14 cellular contexts compared by ENCODE assay signal in genomic region chr13:35961461-35962220, GRCh38.
A peak's percentile ranks its signal among the peaks of the same experiment; 100 is the strongest.
DNase-seq lines count a peak whose midpoint lies in the region; ATAC-seq and TF ChIP-seq lines count a peak whose summit lies in the region.
"Had no signal": no experiment of that assay in that cellular context is flagged by ENCODE, and none has a peak within 500 bp of the region (broad histone marks: within the 10 kb centered on the region; RNA-seq: fewer than 3 reads in every experiment).

No MANE protein-coding gene starts in this region.

- no peaks in the 10 kb centered on the region for H3K36me3 Mint-ChIP-seq in endodermal cell (ENCODE audit: low read depth)

- TF ChIP-seq CTCF in PC-3 (conservative IDR thresholded peaks at IDR 0.05; ENCODE audit: low read depth, low read length) (peak; percentile 54), endodermal cell (conservative IDR thresholded peaks at IDR 0.05) (peak; percentile 29), neural cell (IDR thresholded peaks at IDR 0.05; ENCODE audit: poor library complexity, severe bottlenecking) (peak; percentile 28), colonic mucosa (IDR thresholded peaks at IDR 0.05) (no peak)

- DNase-seq in PC-3 (peak; percentile 13), endodermal cell (no peak), H4 (ENCODE audit: low spot score) (no peak), colonic mucosa (no peak)
- DNase-seq in activated naive CD4-positive, alpha-beta T cell treated with anti-CD3 and anti-CD28 coated beads, Interleukin-2, amount 50 U/mL, for 16 hours, result no peak
- DNase-seq: activated T-cell treated with anti-CD3 and anti-CD28 coated beads, Interleukin-2, amount 50 U/mL, for 72 hours; CD4-positive, alpha-beta T cell; H7; NCI-H1436 had no signal

- ATAC-seq in PC-3 (no peak), HG03432 (IDR thresholded peaks at IDR 0.05; ENCODE audit: unreplicated experiment) (no peak)
- ATAC-seq: activated T-cell treated with anti-CD3 and anti-CD28 coated beads, Interleukin-2, amount 50 U/mL, for 72 hours had no signal

- intact Hi-C loops in PC-3 (cut with micrococcal nuclease), result loop anchor here (2.0 to 10.0 kb wide), 3 partner anchors 239 to 797 kb away; no protein-coding TSS in a partner anchor
- intact Hi-C loops in colonic mucosa (cut with DNase I), result no loop called here

- no peak overlapping the region for H3K27ac Mint-ChIP-seq in endodermal cell
- H3K27ac Mint-ChIP-seq: activated T-cell treated with anti-CD3 and anti-CD28 coated beads, Interleukin-2, amount 50 U/mL, for 72 hours; CD4-positive, alpha-beta T cell; stimulated activated naive CD8-positive, alpha-beta T cell treated with anti-CD3 and anti-CD28 coated beads, Interleukin-15, Interleukin-2, amounts not matched to agents 100 ng/mL and 50 ng/mL, for 24 hours had no signal

- no peak for TF ChIP-seq RAD21 in neural cell (conservative IDR thresholded peaks at IDR 0.05)

- H2AFZ ChIP-seq in PC-3 (ENCODE audit: low read length) (no peak overlapping the region), neural cell (ENCODE audit: low read depth, low read length) (no peak overlapping the region)

- peaks cover 12% of the 10 kb centered on the region for H3K9me3 Mint-ChIP-seq in endodermal cell
- H3K9me3 Mint-ChIP-seq: activated T-cell treated with anti-CD3 and anti-CD28 coated beads, Interleukin-2, amount 50 U/mL, for 72 hours; stimulated activated naive CD8-positive, alpha-beta T cell treated with anti-CD3 and anti-CD28 coated beads, Interleukin-15, Interleukin-2, amounts not matched to agents 100 ng/mL and 50 ng/mL, for 24 hours had no signal

- BruUV-seq in PC-3 (replicated peaks; lab: Mats Ljungman, UMichigan), result no TSS peak

- H3K4me2 ChIP-seq in BLaER1 (peak overlapping the region; percentile 49), PC-3 (ENCODE audit: low read length) (no peak overlapping the region), neural cell (ENCODE audit: low read length) (no peak overlapping the region)

- H4K20me1 ChIP-seq in BLaER1 (no peaks in the 10 kb centered on the region), PC-3 (ENCODE audit: low read length) (no peaks in the 10 kb centered on the region), neural cell (ENCODE audit: insufficient read depth) (no peaks in the 10 kb centered on the region)

- H3F3A ChIP-seq in PC-3 (ENCODE audit: low read length, unreplicated experiment), result no peaks in the 10 kb centered on the region
- H3F3A ChIP-seq in neural cell (ENCODE audit: insufficient read depth, low read length, poor library complexity, severe bottlenecking), result no peaks in the 10 kb centered on the region

- no peak overlapping the region for H3K4me3 Mint-ChIP-seq in endodermal cell
- H3K4me3 Mint-ChIP-seq: activated T-cell treated with anti-CD3 and anti-CD28 coated beads, Interleukin-2, amount 50 U/mL, for 72 hours; CD4-positive, alpha-beta T cell; stimulated activated naive CD8-positive, alpha-beta T cell treated with anti-CD3 and anti-CD28 coated beads, Interleukin-15, Interleukin-2, amounts not matched to agents 100 ng/mL and 50 ng/mL, for 24 hours had no signal

- H3K27ac ChIP-seq in BLaER1, result no peak overlapping the region
- no peak overlapping the region for H3K27ac ChIP-seq in PC-3 (ENCODE audit: low read length)
- H3K27ac ChIP-seq in endodermal cell (ENCODE audit: low read depth, low read length), result no peak overlapping the region
- peak overlapping the region; percentile 25 for H3K27ac ChIP-seq in neural cell (ENCODE audit: low read length)
- no peak overlapping the region for H3K27ac ChIP-seq in colonic mucosa
- H3K27ac ChIP-seq: SK-N-MC had no signal

- no peaks in the 10 kb centered on the region for H3K79me2 ChIP-seq in PC-3 (ENCODE audit: low read length)
- H3K79me2 ChIP-seq in neural cell (replicated peaks; ENCODE audit: insufficient read depth, low read length), result no peaks in the 10 kb centered on the region

- H3K4me3 ChIP-seq in BLaER1, result no peak overlapping the region
- no peak overlapping the region for H3K4me3 ChIP-seq in PC-3 (ENCODE audit: low read length)
- no peak overlapping the region for H3K4me3 ChIP-seq in endodermal cell (ENCODE audit: low read length)
- peak overlapping the region; percentile 14 for H3K4me3 ChIP-seq in neural cell (ENCODE audit: low read length)
- no peak overlapping the region for H3K4me3 ChIP-seq in colonic mucosa
- H3K4me3 ChIP-seq: SK-N-MC had no signal

- peaks cover 10% of the 10 kb centered on the region for H3K4me1 ChIP-seq in BLaER1
- peaks cover 11% of the 10 kb centered on the region; the same call in 1 of the 2 replicates for H3K4me1 ChIP-seq in PC-3 (ENCODE audit: insufficient read depth, low read length)
- H3K4me1 ChIP-seq in endodermal cell (ENCODE audit: control insufficient read depth, insufficient read depth, low read length), result no peaks in the 10 kb centered on the region
- no peaks in the 10 kb centered on the region for H3K4me1 ChIP-seq in colonic mucosa

- 0 out of 2 replicates have a peak, but pooled peaks cover 3% of the 10 kb centered on the region for H3K9me2 ChIP-seq in PC-3 (replicated peaks; ENCODE audit: low read length)
- no peaks in the 10 kb centered on the region for H3K9me2 ChIP-seq in neural cell (ENCODE audit: insufficient read depth, low read length)

- H3K36me3 ChIP-seq in BLaER1, result no peaks in the 10 kb centered on the region
- H3K36me3 ChIP-seq in PC-3 (ENCODE audit: low read depth, low read length), result no peaks in the 10 kb centered on the region
- H3K36me3 ChIP-seq in endodermal cell (ENCODE audit: control insufficient read depth, insufficient read depth, low read length), result no peaks in the 10 kb centered on the region
- no peaks in the 10 kb centered on the region for H3K36me3 ChIP-seq in neural cell (ENCODE audit: insufficient read depth, low read length)
- no peaks in the 10 kb centered on the region for H3K36me3 ChIP-seq in colonic mucosa

- no peak for TF ChIP-seq EP300 in neural cell (conservative IDR thresholded peaks at IDR 0.05; ENCODE audit: poor library complexity, severe bottlenecking)

- CTCF ChIA-PET in PC-3 (lab: Charles Lee), result no interaction called here

- H3K9me3 ChIP-seq in BLaER1 (no peaks in the 10 kb centered on the region), PC-3 (ENCODE audit: low read length) (no peaks in the 10 kb centered on the region), endodermal cell (ENCODE audit: control insufficient read depth, low read length) (no peaks in the 10 kb centered on the region), neural cell (ENCODE audit: low read length) (no peaks in the 10 kb centered on the region), colonic mucosa (no peaks in the 10 kb centered on the region)

- 81 to 93% methylated on average over 4 of the region's 5 CpGs for WGBS in endodermal cell (ENCODE audit: insufficient coverage in 1 of 2, insufficient read length in 1 of 2), 2 experiments

- no peaks in the 10 kb centered on the region for H3K27me3 ChIP-seq in BLaER1
- no peaks in the 10 kb centered on the region for H3K27me3 ChIP-seq in PC-3 (ENCODE audit: low read length)
- no peaks in the 10 kb centered on the region for H3K27me3 ChIP-seq in endodermal cell (ENCODE audit: control insufficient read depth, insufficient read depth, low read length, poor library complexity, severe bottlenecking)
- H3K27me3 ChIP-seq in neural cell (ENCODE audit: insufficient read depth, low read depth, low read length), result no peaks in the 10 kb centered on the region
- no peaks in the 10 kb centered on the region for H3K27me3 ChIP-seq in colonic mucosa

- H3K4me1 Mint-ChIP-seq in endodermal cell, result no peaks in the 10 kb centered on the region

- H3K9ac ChIP-seq in BLaER1 (no peak overlapping the region), PC-3 (ENCODE audit: low read length) (no peak overlapping the region), endodermal cell (ENCODE audit: extremely low read depth, low read length, poor library complexity, severe bottlenecking) (no peak overlapping the region), neural cell (ENCODE audit: low read length) (no peak overlapping the region), colonic mucosa (ENCODE audit: low read depth in 2 of 2, low read length in 2 of 2) (no peak overlapping the region)

- POLR2A ChIA-PET in PC-3 (lab: Charles Lee; ENCODE audit: unreplicated experiment), result interaction anchor here (0.6 kb wide), 1 partner anchor 670 kb away, joined by 4 read pairs; no protein-coding TSS in a partner anchor

- H3K27me3 Mint-ChIP-seq in endodermal cell (ENCODE audit: insufficient read depth), result no peaks in the 10 kb centered on the region
- H3K27me3 Mint-ChIP-seq: CD4-positive, alpha-beta T cell; stimulated activated naive CD8-positive, alpha-beta T cell treated with anti-CD3 and anti-CD28 coated beads, Interleukin-15, Interleukin-2, amounts not matched to agents 100 ng/mL and 50 ng/mL, for 24 hours had no signal

TF ChIP-seq in neural cell, 6 proteins besides CTCF, POLR2A, EP300 and RAD21:
- TF ChIP-seq EZH2 (IDR thresholded peaks at IDR 0.05; ENCODE audit: borderline replicate concordance, insufficient read depth, low read length, poor library complexity, severe bottlenecking) (no peak), POLR2AphosphoS5 (IDR thresholded peaks at IDR 0.05) (no peak), TAF1 (IDR thresholded peaks at IDR 0.05; ENCODE audit: low read depth) (no peak), SMC3 (conservative IDR thresholded peaks at IDR 0.05; ENCODE audit: poor library complexity) (no peak), MXI1 (conservative IDR thresholded peaks at IDR 0.05; ENCODE audit: poor library complexity, severe bottlenecking) (no peak)
- TF ChIP-seq, protein P1, sequence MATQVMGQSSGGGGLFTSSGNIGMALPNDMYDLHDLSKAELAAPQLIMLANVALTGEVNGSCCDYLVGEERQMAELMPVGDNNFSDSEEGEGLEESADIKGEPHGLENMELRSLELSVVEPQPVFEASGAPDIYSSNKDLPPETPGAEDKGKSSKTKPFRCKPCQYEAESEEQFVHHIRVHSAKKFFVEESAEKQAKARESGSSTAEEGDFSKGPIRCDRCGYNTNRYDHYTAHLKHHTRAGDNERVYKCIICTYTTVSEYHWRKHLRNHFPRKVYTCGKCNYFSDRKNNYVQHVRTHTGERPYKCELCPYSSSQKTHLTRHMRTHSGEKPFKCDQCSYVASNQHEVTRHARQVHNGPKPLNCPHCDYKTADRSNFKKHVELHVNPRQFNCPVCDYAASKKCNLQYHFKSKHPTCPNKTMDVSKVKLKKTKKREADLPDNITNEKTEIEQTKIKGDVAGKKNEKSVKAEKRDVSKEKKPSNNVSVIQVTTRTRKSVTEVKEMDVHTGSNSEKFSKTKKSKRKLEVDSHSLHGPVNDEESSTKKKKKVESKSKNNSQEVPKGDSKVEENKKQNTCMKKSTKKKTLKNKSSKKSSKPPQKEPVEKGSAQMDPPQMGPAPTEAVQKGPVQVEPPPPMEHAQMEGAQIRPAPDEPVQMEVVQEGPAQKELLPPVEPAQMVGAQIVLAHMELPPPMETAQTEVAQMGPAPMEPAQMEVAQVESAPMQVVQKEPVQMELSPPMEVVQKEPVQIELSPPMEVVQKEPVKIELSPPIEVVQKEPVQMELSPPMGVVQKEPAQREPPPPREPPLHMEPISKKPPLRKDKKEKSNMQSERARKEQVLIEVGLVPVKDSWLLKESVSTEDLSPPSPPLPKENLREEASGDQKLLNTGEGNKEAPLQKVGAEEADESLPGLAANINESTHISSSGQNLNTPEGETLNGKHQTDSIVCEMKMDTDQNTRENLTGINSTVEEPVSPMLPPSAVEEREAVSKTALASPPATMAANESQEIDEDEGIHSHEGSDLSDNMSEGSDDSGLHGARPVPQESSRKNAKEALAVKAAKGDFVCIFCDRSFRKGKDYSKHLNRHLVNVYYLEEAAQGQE (IDR thresholded peaks at IDR 0.05; ENCODE audit: borderline replicate concordance), result no peak
